Comparison of ENCODE assay signal across 8 cellular contexts in the genomic region with DNA sequence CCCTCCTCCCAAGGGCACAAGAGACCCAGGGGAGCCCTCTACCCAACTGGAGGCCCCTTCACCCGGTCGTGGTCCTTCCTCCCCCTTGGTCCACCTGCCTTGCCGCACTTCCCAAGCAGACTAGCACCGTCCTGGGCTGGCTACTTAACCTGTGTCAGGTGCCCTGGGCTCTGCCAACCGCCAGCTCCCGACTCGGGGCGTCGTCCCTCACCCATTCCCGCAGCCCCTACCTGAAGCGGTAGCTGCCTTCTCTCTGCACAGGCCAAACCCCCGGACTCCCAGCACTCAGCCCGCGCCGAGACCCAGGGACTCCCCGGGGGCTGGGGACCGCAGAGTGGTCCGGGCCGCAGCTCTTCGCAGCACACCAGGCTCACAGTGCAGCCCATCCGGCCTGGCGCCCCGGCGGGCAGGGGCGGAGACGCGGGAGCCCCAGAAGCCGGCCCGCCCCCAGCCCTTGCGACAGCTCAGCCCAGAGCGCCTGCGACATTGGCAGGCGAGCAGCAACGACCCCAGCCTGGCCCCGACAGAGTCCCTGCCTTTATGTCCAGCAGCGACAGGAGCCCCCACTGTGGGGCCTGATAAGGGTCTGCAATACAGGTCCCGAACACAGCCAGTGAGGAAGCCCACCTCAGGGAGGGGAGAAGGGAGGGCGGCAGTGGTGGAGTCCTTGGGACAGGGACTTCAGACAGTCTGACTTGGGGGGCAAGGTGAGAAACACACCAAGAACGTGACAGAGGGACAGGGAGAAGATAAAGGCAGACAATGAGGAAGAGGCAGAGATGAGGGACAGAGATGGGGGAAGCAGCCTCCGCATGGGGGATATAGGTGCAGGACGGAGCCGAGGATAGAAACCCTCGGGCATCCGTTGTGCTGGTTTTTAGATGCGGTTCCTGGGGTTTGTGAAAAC. TPM values are rescaled to one million over a fixed set of nuclear protein-coding genes. Genes with fewer than 3 reads are reported as not detected.
A peak's percentile ranks its signal among the peaks of the same experiment; 100 is the strongest.
DNase-seq lines count a peak whose midpoint lies in the region; ATAC-seq and TF ChIP-seq lines count a peak whose summit lies in the region.

No MANE protein-coding gene starts in this region.

- H3K27ac ChIP-seq in tibial artery, result no peak overlapping the region
- no peak overlapping the region for H3K27ac ChIP-seq in PC-3 (ENCODE audit: low read length)

- no peak overlapping the region for H3K9ac ChIP-seq in PC-3 (ENCODE audit: low read length)

- no peak for DNase-seq in activated naive CD4-positive, alpha-beta T cell treated with anti-CD3 and anti-CD28 coated beads for 36 hours
- DNase-seq in activated naive CD4-positive, alpha-beta T cell treated with anti-CD3 and anti-CD28 coated beads, Interleukin-2, amount 50 U/mL, for 16 hours, result no peak
- no peak for DNase-seq in activated CD8-positive, alpha-beta T cell treated with anti-CD3 and anti-CD28 coated beads for 36 hours
- DNase-seq in islet precursor cell (peak; percentile 59), tibial artery (peak; percentile 20 to 65), PC-3 (no peak), DMS153 (lab: John Stamatoyannopoulos, UW) (no peak), SW480 (ENCODE audit: low spot score) (no peak)

- H3K9me3 Mint-ChIP-seq in activated naive CD4-positive, alpha-beta T cell treated with anti-CD3 and anti-CD28 coated beads for 36 hours, result no peaks in the 10 kb centered on the region
- no peaks in the 10 kb centered on the region for H3K9me3 Mint-ChIP-seq in activated CD8-positive, alpha-beta T cell treated with anti-CD3 and anti-CD28 coated beads for 36 hours

- H3K4me3 ChIP-seq in tibial artery (peak overlapping the region in 1 of 2 donors; percentile 39), PC-3 (ENCODE audit: low read length) (no peak overlapping the region)

- TF ChIP-seq CTCF in activated CD8-positive, alpha-beta T cell treated with anti-CD3 and anti-CD28 coated beads for 36 hours (IDR thresholded peaks at IDR 0.05), result no peak
- TF ChIP-seq CTCF in tibial artery (IDR thresholded peaks at IDR 0.05) (no peak), PC-3 (conservative IDR thresholded peaks at IDR 0.05; ENCODE audit: low read depth, low read length) (no peak)

- H3F3A ChIP-seq in PC-3 (ENCODE audit: low read length, unreplicated experiment), result no peaks in the 10 kb centered on the region

- H3K9me2 ChIP-seq in PC-3 (replicated peaks; ENCODE audit: low read length), result no peaks in the 10 kb centered on the region

- no peak overlapping the region for H3K27ac Mint-ChIP-seq in activated naive CD4-positive, alpha-beta T cell treated with anti-CD3 and anti-CD28 coated beads for 36 hours
- peak overlapping the region; percentile 4 for H3K27ac Mint-ChIP-seq in activated CD8-positive, alpha-beta T cell treated with anti-CD3 and anti-CD28 coated beads for 36 hours

- no peaks in the 10 kb centered on the region for H4K20me1 ChIP-seq in PC-3 (ENCODE audit: low read length)

- no peak for ATAC-seq in activated CD8-positive, alpha-beta T cell treated with anti-CD3 and anti-CD28 coated beads for 36 hours
- ATAC-seq in PC-3, result no peak

- CTCF ChIA-PET in activated naive CD4-positive, alpha-beta T cell treated with anti-CD3 and anti-CD28 coated beads for 36 hours (lab: Charles Lee), result interaction anchor here (0.7 to 2.8 kb wide), 10 partner anchors 7 to 248 kb away, joined by 3 to 13 read pairs (median 7); no protein-coding TSS in a partner anchor
- CTCF ChIA-PET in activated CD8-positive, alpha-beta T cell treated with anti-CD3 and anti-CD28 coated beads for 36 hours (lab: Charles Lee), result interaction anchor here (1.0 to 2.0 kb wide), 13 partner anchors 9 to 248 kb away, joined by 3 to 13 read pairs (median 5); partner anchors contain the start of gene RUFY4
- CTCF ChIA-PET in PC-3 (lab: Charles Lee), result interaction anchor here (1.1 kb wide), 1 partner anchor 248 kb away, joined by 8 read pairs; no protein-coding TSS in a partner anchor

- H3K4me1 ChIP-seq in tibial artery (peaks cover 0 to 40% (median 22%) of the 10 kb centered on the region in 4 donors), PC-3 (ENCODE audit: insufficient read depth, low read length) (no peaks in the 10 kb centered on the region)

- H3K36me3 Mint-ChIP-seq in activated naive CD4-positive, alpha-beta T cell treated with anti-CD3 and anti-CD28 coated beads for 36 hours (ENCODE audit: low read depth), result no peaks in the 10 kb centered on the region
- H3K36me3 Mint-ChIP-seq in activated CD8-positive, alpha-beta T cell treated with anti-CD3 and anti-CD28 coated beads for 36 hours (ENCODE audit: low read depth), result no peaks in the 10 kb centered on the region

- peak overlapping the region; percentile 58 for H3K4me3 Mint-ChIP-seq in activated naive CD4-positive, alpha-beta T cell treated with anti-CD3 and anti-CD28 coated beads for 36 hours
- peak overlapping the region; percentile 57 for H3K4me3 Mint-ChIP-seq in activated CD8-positive, alpha-beta T cell treated with anti-CD3 and anti-CD28 coated beads for 36 hours

- H3K4me1 Mint-ChIP-seq in activated naive CD4-positive, alpha-beta T cell treated with anti-CD3 and anti-CD28 coated beads for 36 hours (ENCODE audit: low read depth), result peaks cover 3% of the 10 kb centered on the region
- H3K4me1 Mint-ChIP-seq in activated CD8-positive, alpha-beta T cell treated with anti-CD3 and anti-CD28 coated beads for 36 hours (ENCODE audit: low read depth), result peaks cover 7% of the 10 kb centered on the region

- H3K27me3 ChIP-seq in tibial artery (no peaks in the 10 kb centered on the region), PC-3 (ENCODE audit: low read length) (peaks cover 11% of the 10 kb centered on the region)

- intact Hi-C loops in activated naive CD4-positive, alpha-beta T cell treated with anti-CD3 and anti-CD28 coated beads for 36 hours (cut with micrococcal nuclease), result loop anchor here (1.0 to 2.0 kb wide), 5 partner anchors 24 to 249 kb away; partner anchors contain the start of gene RUFY4
- intact Hi-C loops in activated CD8-positive, alpha-beta T cell treated with anti-CD3 and anti-CD28 coated beads for 36 hours (cut with micrococcal nuclease), result no loop called here
- intact Hi-C loops in tibial artery (cut with DNase I; ENCODE audit: low total_unique reads) (loop anchor here (5.0 to 10.0 kb wide), 2 partner anchors 42 to 249 kb away; no protein-coding TSS in a partner anchor), PC-3 (cut with micrococcal nuclease) (loop anchor here (2.0 kb wide), 1 partner anchor 249 kb away; no protein-coding TSS in a partner anchor)

- H3K9me3 ChIP-seq in tibial artery (no peaks in the 10 kb centered on the region), PC-3 (ENCODE audit: low read length) (no peaks in the 10 kb centered on the region)

- no peak overlapping the region for H2AFZ ChIP-seq in PC-3 (ENCODE audit: low read length)

- H3K79me2 ChIP-seq in PC-3 (ENCODE audit: low read length), result no peaks in the 10 kb centered on the region

- BruUV-seq in PC-3 (replicated peaks; lab: Mats Ljungman, UMichigan), result no TSS peak

- H3K36me3 ChIP-seq in tibial artery (no peaks in the 10 kb centered on the region), PC-3 (ENCODE audit: low read depth, low read length) (no peaks in the 10 kb centered on the region)

- no peaks in the 10 kb centered on the region for H3K27me3 Mint-ChIP-seq in activated naive CD4-positive, alpha-beta T cell treated with anti-CD3 and anti-CD28 coated beads for 36 hours (ENCODE audit: low read depth)
- H3K27me3 Mint-ChIP-seq in activated CD8-positive, alpha-beta T cell treated with anti-CD3 and anti-CD28 coated beads for 36 hours, result no peaks in the 10 kb centered on the region

- H3K4me2 ChIP-seq in PC-3 (ENCODE audit: low read length), result no peak overlapping the region

- POLR2A ChIA-PET in activated CD8-positive, alpha-beta T cell treated with anti-CD3 and anti-CD28 coated beads for 36 hours (lab: Charles Lee), result no interaction called here
- POLR2A ChIA-PET in PC-3 (lab: Charles Lee; ENCODE audit: unreplicated experiment), result no interaction called here

RNA-seq across cellular contexts. Expression of gene TNS1, which starts 31.0 kb away (rescaled TPM):
- total RNA-seq in activated naive CD4-positive, alpha-beta T cell treated with anti-CD3 and anti-CD28 coated beads for 36 hours, result under 1 TPM; 0.40 to 0.74 TPM
- total RNA-seq in activated CD8-positive, alpha-beta T cell treated with anti-CD3 and anti-CD28 coated beads for 36 hours, result 1 to 10 TPM; 1.8 to 2.0 TPM
- total RNA-seq in PC-3 (2014; rRNA removed), result 1.0 and 1.5 TPM in 2 replicates

RNA-seq across cellular contexts. Expression of gene RUFY4, which starts 35.2 kb away (rescaled TPM):
- total RNA-seq in activated naive CD4-positive, alpha-beta T cell treated with anti-CD3 and anti-CD28 coated beads for 36 hours, result 1 to 10 TPM; 1.2 to 1.8 TPM
- total RNA-seq in activated CD8-positive, alpha-beta T cell treated with anti-CD3 and anti-CD28 coated beads for 36 hours, result under 1 TPM; 0.76 to 0.88 TPM
- total RNA-seq in PC-3 (2014; rRNA removed), result not detected in 2 replicates

Comparison
In these comparisons a context has a peak if more than half of its experiments do, and no peak if none do; other contexts are left out.
1. DNase-seq: peak in islet precursor cell (single experiment) and tibial artery (2 of 2); none in activated naive CD4-positive, alpha-beta T cell treated with anti-CD3 and anti-CD28 coated beads for 36 hours (single experiment), activated naive CD4-positive, alpha-beta T cell treated with anti-CD3 and anti-CD28 coated beads, Interleukin-2, amount 50 U/mL, for 16 hours (single experiment), activated CD8-positive, alpha-beta T cell treated with anti-CD3 and anti-CD28 coated beads for 36 hours (single experiment), PC-3 (single experiment), DMS153 (single experiment) and SW480 (single experiment).